25 cellular contexts compared by ENCODE assay signal in the genomic region with DNA sequence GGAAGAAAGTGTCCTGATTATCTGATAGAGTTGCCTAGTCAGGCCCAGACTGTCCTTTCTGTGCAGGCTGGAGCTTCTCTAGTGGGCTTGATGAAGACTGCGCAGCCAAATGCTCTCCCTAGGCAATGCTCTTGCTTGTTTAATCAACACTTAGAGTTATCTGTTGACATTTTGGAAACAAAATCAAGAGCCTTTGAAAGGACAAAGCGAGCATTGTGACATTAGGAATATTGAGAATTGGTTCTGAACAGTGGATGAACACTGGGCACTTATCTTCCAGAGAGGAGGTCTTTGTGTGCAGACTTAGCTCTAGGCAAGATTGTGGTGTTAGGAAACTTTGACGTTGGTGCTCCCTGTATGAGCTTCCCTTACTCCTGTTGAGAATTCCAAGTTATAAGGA.
"Had no signal": no experiment of that assay in that cellular context is flagged by ENCODE, and none has a peak within 500 bp of the region (broad histone marks: within the 10 kb centered on the region; RNA-seq: fewer than 3 reads in every experiment).

No MANE protein-coding gene starts in this region.

- H3K4me3 ChIP-seq: adrenal gland, gastrocnemius medialis, heart left ventricle, mucosa of descending colon, sigmoid colon, smooth muscle cell, vagina had no signal

- FAIRE-seq: astrocyte, colon, islet of Langerhans had no signal

- DNase-seq: activated CD4-positive, alpha-beta T cell treated with anti-CD3 and anti-CD28 coated beads for 36 hours; activated CD4-positive, alpha-beta T cell treated with anti-CD3 and anti-CD28 coated beads, Interleukin-2, amount 50 U/mL, for 48 hours; activated CD8-positive, alpha-beta memory T cell treated with anti-CD3 and anti-CD28 coated beads, Interleukin-2, amount 50 U/mL, for 48 hours; activated naive CD4-positive, alpha-beta T cell; activated T-cell treated with anti-CD3 and anti-CD28 coated beads, Interleukin-2, amount 50 U/mL, for 4 hours; adrenal gland; effector memory CD4-positive, alpha-beta T cell; gastrocnemius medialis; heart left ventricle; left cardiac atrium; mesenchymal stem cell; mucosa of descending colon; nephron progenitor cell; nucleus accumbens; sigmoid colon; stimulated activated CD4-positive, alpha-beta T cell treated with anti-CD3 and anti-CD28 coated beads, Interleukin-15, amount 100 ng/mL, for 24 hours; trophoblast cell had no signal

- H3K27ac ChIP-seq: adrenal gland, gastrocnemius medialis, heart left ventricle, sigmoid colon, vagina had no signal

- H3K4me2 ChIP-seq: smooth muscle cell had no signal

- H3K9me3 ChIP-seq: gastrocnemius medialis, mucosa of descending colon had no signal

- H3K27me3 ChIP-seq: adrenal gland, gastrocnemius medialis, heart left ventricle, sigmoid colon, vagina had no signal

- H3K36me3 ChIP-seq: adrenal gland, gastrocnemius medialis, heart left ventricle, sigmoid colon, vagina had no signal

- ATAC-seq: activated CD4-positive, alpha-beta T cell treated with anti-CD3 and anti-CD28 coated beads for 36 hours; activated T-cell treated with anti-CD3 and anti-CD28 coated beads, Interleukin-2, amount 50 U/mL, for 4 hours; esophagus mucosa; gastrocnemius medialis; heart left ventricle; left cardiac atrium; mucosa of descending colon; stimulated activated memory B cell treated with anti-CD40 and anti-IgM and Interleukin-4, amounts not matched to agents 10 μg/mL and 1 μg/mL and 100 μg/mL, for 72 hours; WTC11 had no signal

- H3K4me1 ChIP-seq: adrenal gland, gastrocnemius medialis, sigmoid colon, vagina had no signal
